ENCODE assay signal across 8 cellular contexts in the genomic region with DNA sequence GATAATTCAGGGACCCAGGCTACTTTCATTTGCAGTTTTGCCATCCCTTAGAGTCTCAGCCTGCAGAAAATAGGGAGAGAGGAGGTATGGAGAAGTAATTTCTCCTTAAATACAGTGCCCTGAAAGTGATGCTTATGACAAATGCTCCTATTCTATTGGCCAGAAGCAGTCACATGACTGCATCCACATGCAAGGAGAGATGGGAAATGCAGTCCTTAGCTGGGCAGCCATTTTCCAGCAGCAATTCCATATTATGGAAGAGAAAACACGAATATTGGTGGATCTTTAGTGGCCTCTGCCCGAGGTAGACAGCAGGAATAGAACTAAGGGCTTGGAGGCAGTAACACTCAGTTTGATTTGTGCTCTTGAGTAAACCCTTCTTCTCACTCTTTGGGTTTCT. TPM values are rescaled to one million over a fixed set of nuclear protein-coding genes. Genes with fewer than 3 reads are reported as not detected.
A peak's percentile ranks its signal among the peaks of the same experiment; 100 is the strongest.
DNase-seq lines count a peak whose midpoint lies in the region; ATAC-seq and TF ChIP-seq lines count a peak whose summit lies in the region.

No MANE protein-coding gene starts in this region.

- no peak overlapping the region for H4K91ac ChIP-seq in neuronal stem cell (ENCODE audit: low read depth, low read length, poor library complexity)

- no peak overlapping the region for H2BK12ac ChIP-seq in neuronal stem cell (ENCODE audit: low read length)

- ATAC-seq in central memory CD8-positive, alpha-beta T cell (replicated peaks; ENCODE audit: extremely low read depth, poor library complexity, severe bottlenecking), result no peak
- ATAC-seq in GM21515 (IDR thresholded peaks at IDR 0.05; ENCODE audit: unreplicated experiment) (no peak), HG02840 (IDR thresholded peaks at IDR 0.05; ENCODE audit: low FRiP score, unreplicated experiment) (no peak)

- no peak overlapping the region for H3K14ac ChIP-seq in neuronal stem cell (ENCODE audit: low read length)

- H3K36me3 ChIP-seq in neuronal stem cell (replicated peaks in 1 of 2; ENCODE audit: control insufficient read depth in 2 of 2, insufficient read depth in 2 of 2, low read length in 2 of 2), result no peaks in the 10 kb centered on the region

- no peak overlapping the region for H3K4ac ChIP-seq in neuronal stem cell (ENCODE audit: low read length)

- H3K9ac ChIP-seq in neuronal stem cell (ENCODE audit: low read depth, low read length, poor library complexity), result no peak overlapping the region

- no peaks in the 10 kb centered on the region for H3K79me1 ChIP-seq in neuronal stem cell (ENCODE audit: low read depth, low read length)

- TF ChIP-seq CTCF in GM12865 (IDR thresholded peaks at IDR 0.05; ENCODE audit: insufficient read depth, low read depth, low read length, missing control alignments), result no peak

- no peak overlapping the region for H3K23ac ChIP-seq in neuronal stem cell (ENCODE audit: low read depth, low read length, poor library complexity)

- H3K4me3 ChIP-seq in GM12865 (ENCODE audit: low read depth, low read length) (no peak overlapping the region), neuronal stem cell (ENCODE audit: low read length in 2 of 2) (peak overlapping the region in 1 of 2 donors; percentile 3)

- no peak overlapping the region for H2BK120ac ChIP-seq in neuronal stem cell (ENCODE audit: low read depth, low read length)

- H3K27ac Mint-ChIP-seq in central memory CD8-positive, alpha-beta T cell (ENCODE audit: low read depth), result peak overlapping the region; percentile 71

- no peak overlapping the region for H3K4me2 ChIP-seq in neuronal stem cell (ENCODE audit: insufficient read depth, low read length, poor library complexity, severe bottlenecking)

- H3K36me3 Mint-ChIP-seq in central memory CD8-positive, alpha-beta T cell (ENCODE audit: insufficient read depth), result peaks cover 14% of the 10 kb centered on the region

- peak; percentile 47 for DNase-seq in GM12865 (ENCODE audit: low read depth)
- peak; percentile 39 for DNase-seq in NCI-H2227 treated with DMSO at 0.1 percent for 48 hours (lab: John Stamatoyannopoulos, UW)
- DNase-seq in central memory CD8-positive, alpha-beta T cell (ENCODE audit: low spot score in 2 of 2), result no peak
- DNase-seq in neuronal stem cell (ENCODE audit: low spot score), result no peak
- no peak for DNase-seq in NCI-H2081 treated with DMSO at 0.1 percent for 48 hours (lab: John Stamatoyannopoulos, UW)
- DNase-seq in posterior vena cava (ENCODE audit: low spot score), result no peak

- no CpG with 5 or more reads among the region's 2 CpGs for WGBS in neuronal stem cell (ENCODE audit: extremely low coverage in 2 of 2, insufficient read length in 2 of 2, insufficient replicate concordance in 1 of 2), 2 donors

- H4K8ac ChIP-seq in neuronal stem cell (ENCODE audit: low read depth, low read length), result no peak overlapping the region

- H3K4me1 ChIP-seq in neuronal stem cell (ENCODE audit: control insufficient read depth in 2 of 2, insufficient read depth in 1 of 2, low read depth in 1 of 2, low read length in 2 of 2), result no peaks in the 10 kb centered on the region

- peaks cover 57% of the 10 kb centered on the region for H3K4me1 Mint-ChIP-seq in central memory CD8-positive, alpha-beta T cell

- no peak overlapping the region for H3K18ac ChIP-seq in neuronal stem cell (ENCODE audit: low read length)

- no peaks in the 10 kb centered on the region for H3K27me3 Mint-ChIP-seq in central memory CD8-positive, alpha-beta T cell

- H2BK15ac ChIP-seq in neuronal stem cell (ENCODE audit: low read length), result no peak overlapping the region

- intact Hi-C loops in posterior vena cava (cut with DNase I), result no loop called here

- H3K9me3 ChIP-seq in neuronal stem cell (replicated peaks in 1 of 2; ENCODE audit: control insufficient read depth in 2 of 2, insufficient read depth in 1 of 2, low read depth in 1 of 2, low read length in 2 of 2), result no peaks in the 10 kb centered on the region

- H2AK5ac ChIP-seq in neuronal stem cell (ENCODE audit: low read depth, low read length), result no peak overlapping the region

- H3K27ac ChIP-seq in neuronal stem cell (replicated peaks; ENCODE audit: low read length), result no peak overlapping the region

- no peaks in the 10 kb centered on the region for H3K9me3 Mint-ChIP-seq in central memory CD8-positive, alpha-beta T cell

- H2BK5ac ChIP-seq in neuronal stem cell (ENCODE audit: low read length), result no peak overlapping the region

- H3K4me3 Mint-ChIP-seq in central memory CD8-positive, alpha-beta T cell, result no peak overlapping the region

- H2AFZ ChIP-seq in neuronal stem cell (ENCODE audit: low read length), result peak overlapping the region; percentile 88

- no peaks in the 10 kb centered on the region for H3K27me3 ChIP-seq in neuronal stem cell (ENCODE audit: control insufficient read depth in 3 of 3, insufficient read depth in 3 of 3, low read depth in 1 of 3, low read length in 3 of 3)

RNA-seq across cellular contexts. Expression of a gene that starts 39.4 kb away (rescaled TPM):
- 0.06 TPM for polyA plus RNA-seq in neuronal stem cell (2013, experiment 1 of 2)
- polyA plus RNA-seq in neuronal stem cell (2013, experiment 2 of 2), result 0.04 TPM
- 1 to 10 TPM; 6.4 to 7.8 TPM for total RNA-seq in posterior vena cava

RNA-seq across cellular contexts. Expression of a gene that starts 44.7 kb away (rescaled TPM):
- polyA plus RNA-seq in neuronal stem cell (2013, experiment 1 of 2), result 0.18 TPM
- 0.14 TPM for polyA plus RNA-seq in neuronal stem cell (2013, experiment 2 of 2)
- total RNA-seq in posterior vena cava, result under 1 TPM; 0.37 to 0.52 TPM

Comparison
In these comparisons a context has a peak if more than half of its experiments do, and no peak if none do; other contexts are left out.
1. DNase-seq: peak in GM12865 (single experiment) and NCI-H2227 treated with DMSO at 0.1 percent for 48 hours (single experiment); none in central memory CD8-positive, alpha-beta T cell (0 of 2), neuronal stem cell (single experiment), NCI-H2081 treated with DMSO at 0.1 percent for 48 hours (single experiment) and posterior vena cava (single experiment).